ENCODE assay signal across 9 cellular contexts in the genomic region with DNA sequence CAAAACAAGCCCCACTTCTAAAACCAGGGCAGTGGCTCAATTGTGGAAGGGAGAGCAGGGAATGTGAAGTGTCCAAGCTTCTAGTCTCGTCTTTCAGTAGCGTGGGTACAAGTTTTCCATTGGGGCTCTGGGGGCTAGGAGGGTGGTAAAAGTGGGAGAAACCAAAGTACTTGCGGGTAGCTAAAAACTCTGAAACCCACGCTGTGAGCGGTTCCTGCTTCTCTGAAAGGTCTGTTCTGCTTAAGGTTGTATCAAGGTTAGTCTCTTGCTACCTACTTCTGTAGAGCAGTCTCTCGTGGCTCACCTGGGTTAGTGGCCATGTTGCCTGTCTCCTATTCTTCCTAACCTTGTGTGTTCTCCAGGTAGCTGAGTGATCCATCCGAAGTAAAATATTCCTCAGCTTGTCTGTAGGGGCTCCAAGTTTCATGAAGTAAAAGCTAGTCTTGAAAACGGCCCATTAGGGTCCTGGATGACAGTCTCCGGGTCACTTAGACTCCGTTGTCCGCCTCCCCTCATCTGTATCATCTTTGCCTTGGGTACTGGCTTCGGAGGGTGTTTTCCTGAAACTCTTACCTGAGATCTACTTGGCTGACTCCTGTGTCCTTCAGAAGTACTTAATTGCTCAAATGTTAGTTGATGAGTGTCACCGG. TPM values are rescaled to one million over a fixed set of nuclear protein-coding genes. Genes with fewer than 3 reads are reported as not detected.
DNase-seq lines count a peak whose midpoint lies in the region; ATAC-seq and TF ChIP-seq lines count a peak whose summit lies in the region.
"Had no signal": no experiment of that assay in that cellular context is flagged by ENCODE, and none has a peak within 500 bp of the region (broad histone marks: within the 10 kb centered on the region; RNA-seq: fewer than 3 reads in every experiment).

No MANE protein-coding gene starts in this region.

- no peak for ATAC-seq in HG03457 (IDR thresholded peaks at IDR 0.05; ENCODE audit: unreplicated experiment)

- TF ChIP-seq CTCF in GM12875 (IDR thresholded peaks at IDR 0.05; ENCODE audit: borderline replicate concordance, insufficient read depth, low read depth, low read length) (no peak), coronary artery (IDR thresholded peaks at IDR 0.05) (no peak)

- peak overlapping the region; percentile 72 for H3K4me3 ChIP-seq in GM12875 (ENCODE audit: low read depth, low read length)
- no peak overlapping the region for H3K4me3 ChIP-seq in coronary artery
- no peak overlapping the region for H3K4me3 ChIP-seq in skin epidermis

- peak overlapping the region; percentile 97 to 100 (median 99) for H3K27ac Mint-ChIP-seq in IgD-negative memory B cell

- no peaks in the 10 kb centered on the region for H3K9me3 Mint-ChIP-seq in IgD-negative memory B cell

- peak overlapping the region; percentile 90 to 100 (median 98) for H3K4me3 Mint-ChIP-seq in IgD-negative memory B cell

- peaks cover 28 to 47% (median 37%) of the 10 kb centered on the region in 3 donors for H3K4me1 Mint-ChIP-seq in IgD-negative memory B cell

- peak overlapping the region; percentile 98 to 99 for H3K27ac ChIP-seq in coronary artery
- H3K27ac ChIP-seq in skin epidermis = peak overlapping the region in 14 of 21 experiments; percentile 86 to 98 (median 96)

- DNase-seq in coronary artery (ENCODE audit: low spot score) (no peak), NCI-H187 (lab: John Stamatoyannopoulos, UW) (no peak), anterior cingulate cortex (lab: John Stamatoyannopoulos, UW) (no peak), islet precursor cell (no peak)
- DNase-seq: NCI-H510A had no signal

- no peaks in the 10 kb centered on the region for H3K36me3 Mint-ChIP-seq in IgD-negative memory B cell

- H3K27me3 Mint-ChIP-seq in IgD-negative memory B cell = peaks cover 1% of the 10 kb centered on the region

RNA-seq across cellular contexts. Expression of gene WDR1, which starts 1.9 kb away (rescaled TPM):
- polyA plus RNA-seq in IgD-negative memory B cell = 213 TPM
